11 cellular contexts compared by ENCODE assay signal in genomic region chr4:99950913-99951254, GRCh38. TPM values are rescaled to one million over a fixed set of nuclear protein-coding genes. Genes with fewer than 3 reads are reported as not detected.
DNase-seq lines count a peak whose midpoint lies in the region; FAIRE-seq and TF ChIP-seq lines count a peak whose summit lies in the region.
"Had no signal": no experiment of that assay in that cellular context is flagged by ENCODE, and none has a peak within 500 bp of the region (broad histone marks: within the 10 kb centered on the region; RNA-seq: fewer than 3 reads in every experiment).

No MANE protein-coding gene starts in this region.

- H3K27ac Mint-ChIP-seq in astrocyte (ENCODE audit: unreplicated experiment): no peak overlapping the region
- H3K27ac Mint-ChIP-seq: activated T-helper 17 cell treated with anti-CD3 and anti-CD28 coated beads, Interleukin-2, amount 50 U/mL, for 72 hours; memory B cell; stimulated activated naive CD8-positive, alpha-beta T cell treated with anti-CD3 and anti-CD28 coated beads, Interleukin-15, amount 100 ng/mL, for 72 hours had no signal

- H3K27me3 Mint-ChIP-seq in astrocyte (ENCODE audit: low read depth, unreplicated experiment): no peaks in the 10 kb centered on the region
- H3K27me3 Mint-ChIP-seq: activated T-helper 17 cell treated with anti-CD3 and anti-CD28 coated beads, Interleukin-2, amount 50 U/mL, for 72 hours; memory B cell; stimulated activated naive CD8-positive, alpha-beta T cell treated with anti-CD3 and anti-CD28 coated beads, Interleukin-15, amount 100 ng/mL, for 72 hours had no signal

- peaks cover 42% of the 10 kb centered on the region for H3K79me2 ChIP-seq in astrocyte (ENCODE audit: insufficient read depth, low read length)

- H3K4me2 ChIP-seq in astrocyte (ENCODE audit: low read length): peak overlapping the region; percentile 96

- H3K27ac ChIP-seq in astrocyte (ENCODE audit: low read depth, low read length) (peak overlapping the region; percentile 81), kidney (ENCODE audit: low read depth in 2 of 2, low read length in 2 of 2) (peak overlapping the region; percentile 85 to 86)

- H3K4me1 ChIP-seq in astrocyte (ENCODE audit: insufficient read depth, low read length): peaks cover 21% of the 10 kb centered on the region
- peaks cover 7 to 18% of the 10 kb centered on the region in 2 donors for H3K4me1 ChIP-seq in kidney (ENCODE audit: control insufficient read depth in 1 of 2, insufficient read depth in 1 of 2, low read depth in 1 of 2, low read length in 2 of 2)

- peak overlapping the region; percentile 99 for H2AFZ ChIP-seq in astrocyte (ENCODE audit: low read depth, low read length)

- H3K4me1 Mint-ChIP-seq in astrocyte (ENCODE audit: low read depth, unreplicated experiment): peaks cover 9% of the 10 kb centered on the region

- H3K9me3 Mint-ChIP-seq in astrocyte (ENCODE audit: unreplicated experiment): no peaks in the 10 kb centered on the region
- H3K9me3 Mint-ChIP-seq: activated T-helper 17 cell treated with anti-CD3 and anti-CD28 coated beads, Interleukin-2, amount 50 U/mL, for 72 hours had no signal

- peaks cover 8% of the 10 kb centered on the region for H3K36me3 ChIP-seq in H7 (replicated peaks; ENCODE audit: control insufficient read depth, insufficient read depth, low read length)
- H3K36me3 ChIP-seq in astrocyte (ENCODE audit: insufficient read depth, low read length): peaks cover 8% of the 10 kb centered on the region
- H3K36me3 ChIP-seq in kidney (ENCODE audit: control insufficient read depth in 1 of 2, insufficient read depth in 2 of 2, low read length in 2 of 2): no peaks in the 10 kb centered on the region

- H3K4me3 Mint-ChIP-seq in astrocyte (ENCODE audit: unreplicated experiment): no peak overlapping the region
- H3K4me3 Mint-ChIP-seq: activated T-helper 17 cell treated with anti-CD3 and anti-CD28 coated beads, Interleukin-2, amount 50 U/mL, for 72 hours; memory B cell had no signal

- H3K9ac ChIP-seq in astrocyte (ENCODE audit: low read length) (peak overlapping the region; percentile 91), kidney (ENCODE audit: low read length in 2 of 2) (peak overlapping the region; percentile 34 to 79)

- peak overlapping the region; percentile 46 for H3K4me3 ChIP-seq in H7 (ENCODE audit: insufficient read depth, low read depth, low read length)
- peak overlapping the region; percentile 78 for H3K4me3 ChIP-seq in astrocyte (ENCODE audit: insufficient read depth, low read depth, low read length)
- peak overlapping the region; percentile 83 to 93 for H3K4me3 ChIP-seq in kidney (ENCODE audit: low read length in 2 of 2)

- FAIRE-seq in astrocyte (lab: Jason Lieb, UNC) (no peak), kidney (lab: Jason Lieb, UNC) (no peak)

- no peak for TF ChIP-seq CTCF in astrocyte (IDR thresholded peaks at IDR 0.05; ENCODE audit: insufficient read depth, low read depth, low read length)
- TF ChIP-seq CTCF in kidney (IDR thresholded peaks at IDR 0.05; ENCODE audit: borderline replicate concordance, extremely low read depth, insufficient read depth): no peak

- no peaks in the 10 kb centered on the region for H3K27me3 ChIP-seq in H7 (ENCODE audit: control insufficient read depth, insufficient read depth, low read length)
- no peaks in the 10 kb centered on the region for H3K27me3 ChIP-seq in astrocyte (ENCODE audit: insufficient read depth, low read length)

- DNase-seq in H7: no peak
- no peak for DNase-seq in astrocyte (ENCODE audit: low read depth)
- no peak for DNase-seq in kidney
- peak; percentile 32 for DNase-seq in superior temporal gyrus (ENCODE audit: extremely low spot score)
- DNase-seq in iPS-NIHi11 (ENCODE audit: low spot score): no peak
- DNase-seq in mesenteric fat pad (ENCODE audit: low spot score): no peak
- no peak for DNase-seq in ureter (ENCODE audit: low spot score)
- DNase-seq in activated CD8-positive, alpha-beta memory T cell treated with anti-CD3 and anti-CD28 coated beads, Interleukin-2, amount 50 U/mL, for 4 hours: no peak

- intact Hi-C loops in kidney (cut with DNase I): no loop called here

- H3K9me3 ChIP-seq in astrocyte (ENCODE audit: insufficient read depth, low read depth, low read length): no peaks in the 10 kb centered on the region
- no peaks in the 10 kb centered on the region for H3K9me3 ChIP-seq in kidney (ENCODE audit: control insufficient read depth in 1 of 2, low read length in 2 of 2)

- no peaks in the 10 kb centered on the region for H3K36me3 Mint-ChIP-seq in astrocyte (ENCODE audit: low read depth, unreplicated experiment)

- H4K20me1 ChIP-seq in astrocyte (ENCODE audit: insufficient read depth, low read length): peaks cover 12% of the 10 kb centered on the region

RNA-seq across cellular contexts. Expression of gene H2AZ1, which starts 0.8 kb away (rescaled TPM):
- total RNA-seq in H7 (2014; rRNA removed; shearing (Covaris generic)): 793 and 1,194 TPM in 2 replicates
- 210 and 273 TPM in 2 replicates for total RNA-seq in astrocyte
- 98.5 TPM for total RNA-seq in kidney
- polyA plus RNA-seq in kidney (ENCODE audit: insufficient read depth, low read depth, low replicate concordance): 154 TPM
- total RNA-seq in mesenteric fat pad: 99.2 TPM
- total RNA-seq in ureter: 107 TPM

RNA-seq across cellular contexts. Expression of gene DNAJB14, which starts 4.5 kb away (rescaled TPM):
- total RNA-seq in H7 (2014; rRNA removed; shearing (Covaris generic)): 15.2 and 21.4 TPM in 2 replicates
- 60.5 and 68.5 TPM in 2 replicates for total RNA-seq in astrocyte
- 51.7 TPM for total RNA-seq in kidney
- polyA plus RNA-seq in kidney (ENCODE audit: insufficient read depth, low read depth, low replicate concordance): 8.1 TPM
- total RNA-seq in mesenteric fat pad: 45.6 TPM
- 44.1 TPM for total RNA-seq in ureter

RNA-seq across cellular contexts. Expression of gene LAMTOR3, which starts 56.7 kb away (rescaled TPM):
- total RNA-seq in H7 (2014; rRNA removed; shearing (Covaris generic)): 32.2 and 32.9 TPM in 2 replicates
- total RNA-seq in astrocyte (49.6 and 53.9 TPM in 2 replicates), kidney (46.5 TPM), mesenteric fat pad (31.5 TPM), ureter (48.2 TPM)
- 71.1 TPM for polyA plus RNA-seq in kidney (ENCODE audit: insufficient read depth, low read depth, low replicate concordance)
